ENCODE assay signal across 18 cellular contexts in genomic region chr1:96703186-96703585, GRCh38. TPM values are rescaled to one million over a fixed set of nuclear protein-coding genes. Genes with fewer than 3 reads are reported as not detected.
A peak's percentile ranks its signal among the peaks of the same experiment; 100 is the strongest.
DNase-seq lines count a peak whose midpoint lies in the region; ATAC-seq, FAIRE-seq and TF ChIP-seq lines count a peak whose summit lies in the region.
"Had no signal": no experiment of that assay in that cellular context is flagged by ENCODE, and none has a peak within 500 bp of the region (broad histone marks: within the 10 kb centered on the region; RNA-seq: fewer than 3 reads in every experiment).

No MANE protein-coding gene starts in this region.

- CTCF ChIA-PET in HepG2 (lab: Yijun Ruan, JAX; ENCODE audit: low intra/inter-chr PET ratio, low total read pairs): no interaction called here

- no peak for FAIRE-seq in HepG2 (lab: Jason Lieb, UNC)

- H3K27ac ChIP-seq in RWPE2 (ENCODE audit: poor library complexity, severe bottlenecking) (no peak overlapping the region), HepG2 (ENCODE audit: extremely low read length, insufficient read depth, low read length) (no peak overlapping the region), body of pancreas (no peak overlapping the region)
- H3K27ac ChIP-seq: HL-60, PC-9 had no signal

- no peaks in the 10 kb centered on the region for H3K27me3 Mint-ChIP-seq in stimulated activated naive CD8-positive, alpha-beta T cell treated with anti-CD3 and anti-CD28 coated beads, Interleukin-15, amount 100 ng/mL, for 72 hours

- in situ Hi-C loops in HepG2 (cut with HindIII; ENCODE audit: extremely low pct_ligation_motif_present, low pct_unique_long_range_greater_than_20kb): no loop called here

- TF ChIP-seq RAD21 in HepG2 (CRISPR knock-in tag; IDR thresholded peaks at IDR 0.05): no peak

- POLR2A ChIA-PET in HepG2 (lab: Yijun Ruan, JAX): no interaction called here

- H3K9me3 Mint-ChIP-seq in stimulated activated naive CD8-positive, alpha-beta T cell treated with anti-CD3 and anti-CD28 coated beads, Interleukin-15, amount 100 ng/mL, for 72 hours: peaks cover 8 to 15% of the 10 kb centered on the region in 2 donors

- H3K27me3 ChIP-seq in RWPE2 (ENCODE audit: insufficient read depth, poor library complexity, severe bottlenecking) (no peaks in the 10 kb centered on the region), HepG2 (ENCODE audit: control insufficient read depth in 1 of 2, insufficient read depth in 2 of 2, low read length in 2 of 2) (no peaks in the 10 kb centered on the region; a peak in 1 of 5 replicates), body of pancreas (no peaks in the 10 kb centered on the region)

- no peak overlapping the region for H2AFZ ChIP-seq in HepG2 (ENCODE audit: low read length)
- H2AFZ ChIP-seq: PC-9 had no signal

- no peaks in the 10 kb centered on the region for H3K4me1 Mint-ChIP-seq in stimulated activated naive CD8-positive, alpha-beta T cell treated with anti-CD3 and anti-CD28 coated beads, Interleukin-15, amount 100 ng/mL, for 72 hours

- TF ChIP-seq POLR2A in HepG2 (IDR thresholded peaks at IDR 0.05; ENCODE audit: insufficient read depth in 1 of 2, low read depth in 2 of 2, low read length in 2 of 2) (no peak), body of pancreas (IDR thresholded peaks at IDR 0.05) (no peak)

- no peak overlapping the region for H3K27ac Mint-ChIP-seq in stimulated activated naive CD8-positive, alpha-beta T cell treated with anti-CD3 and anti-CD28 coated beads, Interleukin-15, amount 100 ng/mL, for 72 hours

- TF ChIP-seq CTCF in RWPE2 (IDR thresholded peaks at IDR 0.05; ENCODE audit: poor library complexity, severe bottlenecking) (no peak), epithelial cell of esophagus (IDR thresholded peaks at IDR 0.05; ENCODE audit: insufficient read depth, low read depth, low read length, missing control alignments) (no peak), HepG2 (CRISPR knock-in tag; IDR thresholded peaks at IDR 0.05) (no peak), body of pancreas (IDR thresholded peaks at IDR 0.05) (no peak)

- no peaks in the 10 kb centered on the region for H3K9me3 ChIP-seq in RWPE2 (ENCODE audit: severe bottlenecking)
- no peaks in the 10 kb centered on the region for H3K9me3 ChIP-seq in HepG2 (ENCODE audit: low read length)
- H3K9me3 ChIP-seq in body of pancreas: no peaks in the 10 kb centered on the region
- H3K9me3 ChIP-seq: HAP-1 had no signal

- no TSS peak for BruUV-seq in HepG2 (replicated peaks; lab: Mats Ljungman, UMichigan)

- H3K4me3 Mint-ChIP-seq in stimulated activated naive CD8-positive, alpha-beta T cell treated with anti-CD3 and anti-CD28 coated beads, Interleukin-15, amount 100 ng/mL, for 72 hours: no peak overlapping the region

- no peaks in the 10 kb centered on the region for H4K20me1 ChIP-seq in HepG2 (ENCODE audit: insufficient read depth, low read length)

- 0% methylated on average over 1 of the region's 1 CpG for WGBS in HepG2 (ENCODE audit: low lambda C conversion rate)
- 64 to 67% methylated on average over 1 of the region's 1 CpG for WGBS in body of pancreas, 2 donors

- H3K36me3 ChIP-seq in RWPE2 (ENCODE audit: low read depth) (no peaks in the 10 kb centered on the region), HepG2 (replicated peaks in 1 of 2; ENCODE audit: control insufficient read depth in 1 of 2, insufficient read depth in 2 of 2, low read length in 2 of 2) (no peaks in the 10 kb centered on the region), body of pancreas (replicated peaks in 1 of 2; ENCODE audit: insufficient read depth in 1 of 2, low read depth in 2 of 2) (no peaks in the 10 kb centered on the region)
- H3K36me3 ChIP-seq: HAP-1 had no signal

- peak; percentile 58 for DNase-seq in DMS53 treated with DMSO at 0.1 percent for 48 hours (lab: John Stamatoyannopoulos, UW; ENCODE audit: unreplicated experiment)
- no peak for DNase-seq in RWPE2 (ENCODE audit: low spot score)
- peak; percentile 49 for DNase-seq in epithelial cell of esophagus (ENCODE audit: low read depth)
- no peak for DNase-seq in HepG2 (ENCODE audit: low spot score)
- DNase-seq in body of pancreas: no peak
- no peak for DNase-seq in stimulated activated naive CD8-positive, alpha-beta T cell treated with anti-CD3 and anti-CD28 coated beads, Interleukin-15, amount 100 ng/mL, for 72 hours
- DNase-seq: AML-193, KBM-7, NCI-H1048, NCI-H1436 treated with DMSO at 0.1 percent for 48 hours, NCI-H2029 treated with DMSO at 0.1 percent for 48 hours, NCI-H2171 treated with DMSO at 0.1 percent for 48 hours, NCI-H446 treated with DMSO at 0.1 percent for 48 hours, PC-9 had no signal

- H3K4me3 ChIP-seq in RWPE2 (ENCODE audit: severe bottlenecking) (no peak overlapping the region), epithelial cell of esophagus (ENCODE audit: low read length) (no peak overlapping the region), HepG2 (replicated peaks in 1 of 3; ENCODE audit: insufficient read depth in 1 of 3, low read depth in 2 of 3, low read length in 3 of 3) (no peak overlapping the region), body of pancreas (no peak overlapping the region)
- H3K4me3 ChIP-seq: HAP-1, PC-9 had no signal

- no peaks in the 10 kb centered on the region for H3K79me2 ChIP-seq in HepG2 (ENCODE audit: insufficient read depth, low read length)

- no peak overlapping the region for H3K9ac ChIP-seq in HepG2 (ENCODE audit: insufficient read depth, low read depth, low read length)

- intact Hi-C loops in HepG2 (cut with micrococcal nuclease; ENCODE audit: unreplicated experiment): no loop called here
- intact Hi-C loops in body of pancreas (cut with DNase I): no loop called here

- no peaks in the 10 kb centered on the region for H3K4me1 ChIP-seq in RWPE2 (ENCODE audit: insufficient read depth, poor library complexity, severe bottlenecking)
- H3K4me1 ChIP-seq in HepG2 (ENCODE audit: insufficient read depth, low read length): peaks cover 10% of the 10 kb centered on the region; the same call in 1 of the 2 replicates
- no peaks in the 10 kb centered on the region for H3K4me1 ChIP-seq in body of pancreas
- H3K4me1 ChIP-seq: HAP-1 had no signal

- TF ChIP-seq EP300 in HepG2 (IDR thresholded peaks at IDR 0.05; ENCODE audit: low read depth in 2 of 2, low read length in 2 of 2) (no peak), HepG2 (CRISPR knock-in tag; IDR thresholded peaks at IDR 0.05; ENCODE audit: borderline replicate concordance) (no peak)

- H3K4me2 ChIP-seq in HepG2 (ENCODE audit: low read depth, low read length): no peak overlapping the region
- H3K4me2 ChIP-seq: PC-9 had no signal

- ATAC-seq in RWPE2 (ENCODE audit: low read depth) (0 out of 3 replicates have a peak, but pooled peaks have one; percentile 29), HepG2 (no peak), GM18870 (IDR thresholded peaks at IDR 0.05; ENCODE audit: unreplicated experiment) (no peak), HG02763 (IDR thresholded peaks at IDR 0.05; ENCODE audit: unreplicated experiment) (no peak), body of pancreas (no peak)
- ATAC-seq in stimulated activated naive CD8-positive, alpha-beta T cell treated with anti-CD3 and anti-CD28 coated beads, Interleukin-15, amount 100 ng/mL, for 72 hours: no peak

TF ChIP-seq in HepG2, 621 proteins besides CTCF, POLR2A, EP300 and RAD21:
- TF ChIP-seq ZC3H13 (CRISPR knock-in tag; IDR thresholded peaks at IDR 0.05) (no peak), ZNF7 (CRISPR knock-in tag; IDR thresholded peaks at IDR 0.05) (no peak), FOSL2 (CRISPR knock-in tag; IDR thresholded peaks at IDR 0.05) (peak; percentile 45; the same call in 1 of the 2 replicates), HOXA7 (CRISPR knock-in tag; IDR thresholded peaks at IDR 0.05) (no peak)

RNA-seq across cellular contexts. Expression of gene PTBP2, which starts 18.4 kb away (rescaled TPM):
- total RNA-seq in HepG2 (2016; rRNA removed; fragmentation: Illumina TruSeq; extraction: Trizol) (9.9 and 14.1 TPM in 2 replicates), body of pancreas (10 to 100 TPM in 1 of 2 donors, 1 to 10 TPM in 1; 5.9 to 15.3 TPM)
- total RNA-seq in HepG2 (2016; cell fraction: cytosol; rRNA removed; fragmentation: Illumina TruSeq; extraction: Trizol; ENCODE audit: low read depth): 5.8 and 8.5 TPM in 2 replicates
- 9.0 and 12.0 TPM in 2 replicates for total RNA-seq in HepG2 (2016; cell fraction: insoluble cytoplasmic fraction; rRNA removed; fragmentation: Illumina TruSeq; extraction: Trizol)
- 5.1 and 6.8 TPM in 2 replicates for total RNA-seq in HepG2 (2016; cell fraction: membrane; rRNA removed; fragmentation: Illumina TruSeq; extraction: Trizol)
- total RNA-seq in HepG2 (2016; cell fraction: nucleus; rRNA removed; fragmentation: Illumina TruSeq; extraction: Trizol): 49.4 and 51.6 TPM in 2 replicates
- 8.3 and 10.5 TPM in 2 replicates for polyA plus RNA-seq in HepG2 (2011; rRNA removed)
- 2.1 and 3.6 TPM in 2 replicates for polyA plus RNA-seq in HepG2 (2011; cell fraction: cytosol; rRNA removed)
- 18.9 and 26.3 TPM in 2 replicates for polyA plus RNA-seq in HepG2 (2011; cell fraction: nucleus; rRNA removed)
- 8.2 and 10.8 TPM in 2 replicates for polyA plus RNA-seq in HepG2 (2012)
- polyA plus RNA-seq in HepG2 (2016; cell fraction: cytosol; fragmentation: Illumina TruSeq; extraction: Trizol; ENCODE audit: low read depth): 1.9 and 2.6 TPM in 2 replicates
- 7.2 and 8.1 TPM in 2 replicates for polyA plus RNA-seq in HepG2 (2016; cell fraction: insoluble cytoplasmic fraction; fragmentation: Illumina TruSeq; extraction: Trizol; ENCODE audit: low read depth)
- polyA plus RNA-seq in HepG2 (2016; cell fraction: membrane; fragmentation: Illumina TruSeq; extraction: Trizol; ENCODE audit: low read depth): 2.8 and 3.7 TPM in 2 replicates
- polyA plus RNA-seq in HepG2 (2016; cell fraction: nucleus; fragmentation: Illumina TruSeq; extraction: Trizol; ENCODE audit: insufficient read depth, low read depth): 52.0 and 58.2 TPM in 2 replicates
- 15.9 and 17.8 TPM in 2 replicates for polyA minus RNA-seq in HepG2 (2011; rRNA and poly(A)+ RNA removed; ENCODE audit: low replicate concordance)
- 2.9 and 3.0 TPM in 2 replicates for polyA minus RNA-seq in HepG2 (2011; cell fraction: cytosol; rRNA and poly(A)+ RNA removed)
- polyA minus RNA-seq in HepG2 (2011; cell fraction: nucleus; rRNA and poly(A)+ RNA removed): 109 and 116 TPM in 2 replicates

Comparison
In these comparisons a context has a peak if more than half of its experiments do, and no peak if none do; other contexts are left out.
1. DNase-seq: peak in DMS53 treated with DMSO at 0.1 percent for 48 hours (single experiment) and epithelial cell of esophagus (single experiment); none in RWPE2 (single experiment), HepG2 (single experiment), body of pancreas (0 of 4) and stimulated activated naive CD8-positive, alpha-beta T cell treated with anti-CD3 and anti-CD28 coated beads, Interleukin-15, amount 100 ng/mL, for 72 hours (0 of 2).